ENCODE assay signal across 12 cellular contexts in genomic region chr15:83973816-83974215, GRCh38.
A peak's percentile ranks its signal among the peaks of the same experiment; 100 is the strongest.
DNase-seq lines count a peak whose midpoint lies in the region; TF ChIP-seq lines count a peak whose summit lies in the region.
"Had no signal": no experiment of that assay in that cellular context is flagged by ENCODE, and none has a peak within 500 bp of the region (broad histone marks: within the 10 kb centered on the region; RNA-seq: fewer than 3 reads in every experiment).

No MANE protein-coding gene starts in this region.

- no peak overlapping the region for H3K4me3 ChIP-seq in fibroblast of villous mesenchyme (ENCODE audit: low read depth, low read length)
- H3K4me3 ChIP-seq in neuronal stem cell (ENCODE audit: low read length in 2 of 2): no peak overlapping the region
- H3K4me3 ChIP-seq in prostate gland: no peak overlapping the region

- no peak overlapping the region for H3K9ac ChIP-seq in neuronal stem cell (ENCODE audit: low read depth, low read length, poor library complexity)

- no peaks in the 10 kb centered on the region for H3K4me1 ChIP-seq in neuronal stem cell (ENCODE audit: control insufficient read depth in 2 of 2, insufficient read depth in 1 of 2, low read depth in 1 of 2, low read length in 2 of 2)
- H3K4me1 ChIP-seq in prostate gland (replicated peaks): no peaks in the 10 kb centered on the region

- H3K27ac ChIP-seq in C4-2B (no peak overlapping the region), neuronal stem cell (replicated peaks; ENCODE audit: low read length) (no peak overlapping the region), prostate gland (no peak overlapping the region)

- no CpG with 5 or more reads among the region's 3 CpGs for WGBS in neuronal stem cell (ENCODE audit: extremely low coverage in 2 of 2, insufficient read length in 2 of 2, insufficient replicate concordance in 1 of 2), 2 donors
- 90% methylated on average over 3 of the region's 3 CpGs for WGBS in prostate gland

- H4K91ac ChIP-seq in neuronal stem cell (ENCODE audit: low read depth, low read length, poor library complexity): no peak overlapping the region

- no peak overlapping the region for H2BK15ac ChIP-seq in neuronal stem cell (ENCODE audit: low read length)

- DNase-seq in GM19238 (ENCODE audit: insufficient read length, low spot score) (peak; percentile 10), NCI-H526 treated with DMSO at 0.1 percent for 48 hours (lab: John Stamatoyannopoulos, UW) (peak; percentile 1), fibroblast of villous mesenchyme (ENCODE audit: low read depth) (peak; percentile 11), medulla oblongata (ENCODE audit: extremely low spot score) (no peak), hepatic stellate cell (ENCODE audit: low spot score) (no peak), neuronal stem cell (ENCODE audit: low spot score) (no peak), prostate gland (ENCODE audit: low spot score) (no peak)
- DNase-seq: EL, HFFc6, NCI-H1092 treated with DMSO at 0.1 percent for 48 hours, occipital lobe had no signal

- H4K8ac ChIP-seq in neuronal stem cell (ENCODE audit: low read depth, low read length): no peak overlapping the region

- H3K14ac ChIP-seq in neuronal stem cell (ENCODE audit: low read length): no peak overlapping the region

- no peak overlapping the region for H2AFZ ChIP-seq in neuronal stem cell (ENCODE audit: low read length)

- H3K27me3 ChIP-seq in neuronal stem cell (ENCODE audit: control insufficient read depth in 3 of 3, insufficient read depth in 3 of 3, low read depth in 1 of 3, low read length in 3 of 3) (no peaks in the 10 kb centered on the region), prostate gland (replicated peaks; ENCODE audit: insufficient read depth) (no peaks in the 10 kb centered on the region)

- TF ChIP-seq CTCF in C4-2B (conservative IDR thresholded peaks at IDR 0.05): peak; percentile 62
- peak; percentile 47 for TF ChIP-seq CTCF in fibroblast of villous mesenchyme (IDR thresholded peaks at IDR 0.05; ENCODE audit: insufficient read depth, low read depth, low read length)
- no peak for TF ChIP-seq CTCF in prostate gland (IDR thresholded peaks at IDR 0.05)

- intact Hi-C loops in prostate gland (cut with DNase I): no loop called here

- H2AK5ac ChIP-seq in neuronal stem cell (ENCODE audit: low read depth, low read length): no peak overlapping the region

- no peak overlapping the region for H2BK12ac ChIP-seq in neuronal stem cell (ENCODE audit: low read length)

- H3K18ac ChIP-seq in neuronal stem cell (ENCODE audit: low read length): no peak overlapping the region

- H3K4ac ChIP-seq in neuronal stem cell (ENCODE audit: low read length): no peak overlapping the region

- no peak for TF ChIP-seq POLR2A in prostate gland (IDR thresholded peaks at IDR 0.05)

- H3K9me3 ChIP-seq in neuronal stem cell (replicated peaks in 1 of 2; ENCODE audit: control insufficient read depth in 2 of 2, insufficient read depth in 1 of 2, low read depth in 1 of 2, low read length in 2 of 2): peaks cover 0 to 7% of the 10 kb centered on the region in 2 donors
- no peaks in the 10 kb centered on the region for H3K9me3 ChIP-seq in prostate gland

- no peak overlapping the region for H2BK120ac ChIP-seq in neuronal stem cell (ENCODE audit: low read depth, low read length)

- H3K23ac ChIP-seq in neuronal stem cell (ENCODE audit: low read depth, low read length, poor library complexity): no peak overlapping the region

- H3K36me3 ChIP-seq in neuronal stem cell (replicated peaks in 1 of 2; ENCODE audit: control insufficient read depth in 2 of 2, insufficient read depth in 2 of 2, low read length in 2 of 2) (no peaks in the 10 kb centered on the region), prostate gland (no peaks in the 10 kb centered on the region)

- no peak overlapping the region for H3K4me2 ChIP-seq in neuronal stem cell (ENCODE audit: insufficient read depth, low read length, poor library complexity, severe bottlenecking)

- H2BK5ac ChIP-seq in neuronal stem cell (ENCODE audit: low read length): no peak overlapping the region

- H3K79me1 ChIP-seq in neuronal stem cell (ENCODE audit: low read depth, low read length): no peaks in the 10 kb centered on the region

Comparison
In these comparisons a context has a peak if more than half of its experiments do, and no peak if none do; other contexts are left out.
1. CTCF ChIP-seq: peak in C4-2B (single experiment) and fibroblast of villous mesenchyme (single experiment); none in prostate gland (0 of 4).
2. DNase-seq: peak in GM19238 (single experiment), NCI-H526 treated with DMSO at 0.1 percent for 48 hours (single experiment) and fibroblast of villous mesenchyme (single experiment); none in medulla oblongata (single experiment), hepatic stellate cell (single experiment), neuronal stem cell (single experiment) and prostate gland (single experiment).